ENCODE assay signal across 1 cellular context in genomic region chrX:16212024-16212423, GRCh38.
TF ChIP-seq lines count a peak whose summit lies in the region.

No MANE protein-coding gene starts in this region.

TF ChIP-seq in IMR-90, 13 proteins besides CTCF, POLR2A, EP300 and RAD21:
- TF ChIP-seq NFE2L2 (IDR thresholded peaks at IDR 0.05; ENCODE audit: low read depth, low read length) = no peak
- TF ChIP-seq FOS (IDR thresholded peaks at IDR 0.05; ENCODE audit: low read depth, low read length) = 0 out of 2 replicates have a peak, but pooled peaks have one; percentile 10
